In the genomic region with DNA sequence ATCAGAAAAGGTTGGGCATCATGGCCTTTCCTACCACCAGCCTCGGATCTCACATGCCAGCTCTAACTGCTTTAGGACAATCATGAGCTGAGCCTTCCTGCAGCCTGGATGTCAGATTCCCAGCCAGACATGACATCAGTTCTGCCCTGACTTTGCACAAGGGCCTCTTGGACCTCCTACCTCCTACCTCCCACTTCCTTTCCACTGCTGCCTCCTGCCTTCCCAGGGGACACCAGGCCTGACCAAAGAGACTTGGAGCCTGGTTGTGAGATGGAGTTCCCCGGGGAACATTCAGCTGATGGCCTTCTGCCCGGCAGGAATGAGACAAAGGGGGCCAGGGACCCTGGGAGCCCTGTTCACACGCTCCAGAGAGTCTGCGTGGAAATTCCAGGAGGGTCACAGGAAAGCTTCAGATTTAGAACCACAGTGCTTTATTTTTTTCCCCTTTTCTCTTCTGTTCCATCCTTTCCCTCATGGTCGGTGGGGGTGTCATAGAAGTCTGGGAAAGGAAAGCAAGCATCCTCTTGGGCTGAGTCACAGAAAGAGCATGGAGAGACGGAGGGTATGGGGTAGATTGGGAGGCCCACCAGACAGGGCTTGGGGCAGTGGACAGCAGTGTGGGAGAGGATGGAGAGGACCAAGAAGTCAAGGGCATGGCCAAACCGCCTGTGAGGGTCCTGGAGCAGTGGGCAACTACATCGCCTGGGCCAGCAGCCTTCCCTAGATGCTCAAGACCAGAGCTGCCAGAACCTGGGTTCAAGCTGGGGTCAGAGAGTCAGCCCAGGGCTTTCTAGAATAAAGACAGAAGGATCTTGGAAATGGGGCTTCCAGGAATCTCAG, we compare ENCODE assay signal across 14 cellular contexts. TPM values are rescaled to one million over a fixed set of nuclear protein-coding genes. Genes with fewer than 3 reads are reported as not detected.
DNase-seq lines count a peak whose midpoint lies in the region; ATAC-seq and TF ChIP-seq lines count a peak whose summit lies in the region.
"Had no signal": no experiment of that assay in that cellular context is flagged by ENCODE, and none has a peak within 500 bp of the region (broad histone marks: within the 10 kb centered on the region; RNA-seq: fewer than 3 reads in every experiment).

No MANE protein-coding gene starts in this region.

- WGBS in sigmoid colon, 2 donors: 72 to 81% methylated on average over 9 of the region's 9 CpGs

- H4K20me1 ChIP-seq in BLaER1 treated with 17β-estradiol and CSF1 and Interleukin-3, amounts not matched to agents 10 nM and 100 nM: no peaks in the 10 kb centered on the region

- no peak for TF ChIP-seq EP300 in sigmoid colon (IDR thresholded peaks at IDR 0.05)

- DNase-seq in left ventricle myocardium superior (peak; percentile 65), sigmoid colon (peak; percentile 86), DMS79 (lab: John Stamatoyannopoulos, UW) (no peak), AG20443 (ENCODE audit: low spot score) (no peak)
- DNase-seq: activated CD8-positive, alpha-beta memory T cell treated with anti-CD3 and anti-CD28 coated beads, Interleukin-2, amount 10 ng/mL, durations not matched to agents 7 days and 5 days; mammary epithelial cell; NCI-H146; T-helper 2 cell had no signal

- H3K4me3 ChIP-seq in BLaER1 treated with 17β-estradiol and CSF1 and Interleukin-3, amounts not matched to agents 10 nM and 100 nM: no peak overlapping the region
- peak overlapping the region; percentile 75 to 95 (median 84) for H3K4me3 ChIP-seq in sigmoid colon

- H3K9ac ChIP-seq in BLaER1 treated with 17β-estradiol and CSF1 and Interleukin-3, amounts not matched to agents 10 nM and 100 nM: peak overlapping the region in 1 of 11 experiments; percentile 20; a peak in 1 of 22 replicates

- H3K27me3 ChIP-seq in BLaER1 treated with 17β-estradiol and CSF1 and Interleukin-3, amounts not matched to agents 10 nM and 100 nM: no peaks in the 10 kb centered on the region
- no peaks in the 10 kb centered on the region for H3K27me3 ChIP-seq in sigmoid colon

- H3K27me3 Mint-ChIP-seq in brain: peaks cover 9% of the 10 kb centered on the region

- peak overlapping the region in 3 of 11 experiments; percentile 17 to 30 (median 28); a peak in 3 of 22 replicates for H3K27ac ChIP-seq in BLaER1 treated with 17β-estradiol and CSF1 and Interleukin-3, amounts not matched to agents 10 nM and 100 nM
- peak overlapping the region; percentile 96 to 98 (median 98) for H3K27ac ChIP-seq in sigmoid colon

- TF ChIP-seq CTCF in brain (conservative IDR thresholded peaks at IDR 0.05): no peak
- TF ChIP-seq CTCF in sigmoid colon (IDR thresholded peaks at IDR 0.05): no peak

- H3K27ac Mint-ChIP-seq in brain: peak overlapping the region in 3 of 5 experiments; percentile 48 to 75 (median 71)
- H3K27ac Mint-ChIP-seq: activated CD8-positive, alpha-beta memory T cell treated with anti-CD3 and anti-CD28 coated beads, Interleukin-2, amount 10 ng/mL, durations not matched to agents 7 days and 5 days had no signal

- H3K36me3 ChIP-seq in BLaER1 treated with 17β-estradiol and CSF1 and Interleukin-3, amounts not matched to agents 10 nM and 100 nM: no peaks in the 10 kb centered on the region
- H3K36me3 ChIP-seq in sigmoid colon: peaks cover 77 to 100% (median 90%) of the 10 kb centered on the region in 4 donors

- peaks cover 33% of the 10 kb centered on the region for H3K4me1 Mint-ChIP-seq in brain
- H3K4me1 Mint-ChIP-seq: activated CD8-positive, alpha-beta memory T cell treated with anti-CD3 and anti-CD28 coated beads, Interleukin-2, amount 10 ng/mL, durations not matched to agents 7 days and 5 days had no signal

- intact Hi-C loops in left ventricle myocardium superior (cut with micrococcal nuclease) (no loop called here), sigmoid colon (cut with DNase I) (no loop called here)

- no peaks in the 10 kb centered on the region for H3K9me3 Mint-ChIP-seq in brain

- peak in 1 of 2 donors; percentile 8 for TF ChIP-seq POLR2A in sigmoid colon (IDR thresholded peaks at IDR 0.05)

- peak overlapping the region in 10 of 11 experiments; percentile 9 to 80 (median 65); a peak in 19 of 22 replicates for H3K4me2 ChIP-seq in BLaER1 treated with 17β-estradiol and CSF1 and Interleukin-3, amounts not matched to agents 10 nM and 100 nM

- H3K9me3 ChIP-seq in BLaER1 treated with 17β-estradiol and CSF1 and Interleukin-3, amounts not matched to agents 10 nM and 100 nM (replicated peaks in 1 of 11): no peaks in the 10 kb centered on the region
- no peaks in the 10 kb centered on the region for H3K9me3 ChIP-seq in sigmoid colon

- ATAC-seq in left ventricle myocardium superior: peak; percentile 67
- ATAC-seq in HG03460 (IDR thresholded peaks at IDR 0.05; ENCODE audit: unreplicated experiment): no peak
- no peak for ATAC-seq in GM19452 (IDR thresholded peaks at IDR 0.05; ENCODE audit: unreplicated experiment)
- ATAC-seq: activated CD8-positive, alpha-beta memory T cell treated with anti-CD3 and anti-CD28 coated beads, Interleukin-2, amount 10 ng/mL, durations not matched to agents 7 days and 5 days had no signal

- peaks cover 12 to 74% (median 54%) of the 10 kb centered on the region in 10 experiments for H3K4me1 ChIP-seq in BLaER1 treated with 17β-estradiol and CSF1 and Interleukin-3, amounts not matched to agents 10 nM and 100 nM
- peaks cover 4 to 70% (median 61%) of the 10 kb centered on the region in 4 donors for H3K4me1 ChIP-seq in sigmoid colon

- peak overlapping the region in 1 of 5 experiments; percentile 4 for H3K4me3 Mint-ChIP-seq in brain
- H3K4me3 Mint-ChIP-seq: activated CD8-positive, alpha-beta memory T cell treated with anti-CD3 and anti-CD28 coated beads, Interleukin-2, amount 10 ng/mL, durations not matched to agents 7 days and 5 days had no signal

- H3K36me3 Mint-ChIP-seq in brain: no peaks in the 10 kb centered on the region
- H3K36me3 Mint-ChIP-seq: activated CD8-positive, alpha-beta memory T cell treated with anti-CD3 and anti-CD28 coated beads, Interleukin-2, amount 10 ng/mL, durations not matched to agents 7 days and 5 days had no signal

RNA-seq across cellular contexts. Expression of a gene that starts 35.5 kb away (rescaled TPM):
- polyA plus RNA-seq in brain (ENCODE audit: insufficient read depth, low read depth, low replicate concordance) (not detected), sigmoid colon (under 1 TPM in 1 of 3 donors, not detected in 2; 0.82 TPM)
- total RNA-seq in left ventricle myocardium superior (not detected), sigmoid colon (1 to 10 TPM; 3.0 to 9.6 (median 5.6) TPM)
- total RNA-seq: activated CD8-positive, alpha-beta memory T cell treated with anti-CD3 and anti-CD28 coated beads, Interleukin-2, amount 10 ng/mL, durations not matched to agents 7 days and 5 days; epithelial cell of proximal tubule; HT-29 had no signal
- polyA plus RNA-seq: mammary epithelial cell had no signal

RNA-seq across cellular contexts. Expression of a gene that starts 56.8 kb away (rescaled TPM):
- 11.6 TPM for polyA plus RNA-seq in brain (ENCODE audit: insufficient read depth, low read depth, low replicate concordance)
- total RNA-seq in left ventricle myocardium superior: 2.6 TPM
- 1 to 10 TPM; 2.5 to 3.9 (median 3.5) TPM for total RNA-seq in sigmoid colon
- 1 to 10 TPM in 2 of 3 donors, under 1 TPM in 1; 0.69 to 7.4 (median 1.2) TPM for polyA plus RNA-seq in sigmoid colon

Comparison
In these comparisons a context has a peak if more than half of its experiments do, and no peak if none do; other contexts are left out.
1. H3K4me3 ChIP-seq: peak in sigmoid colon (4 of 4); none in BLaER1 treated with 17β-estradiol and CSF1 and Interleukin-3, amounts not matched to agents 10 nM and 100 nM (0 of 10).
2. DNase-seq: peak in left ventricle myocardium superior (single experiment) and sigmoid colon (single experiment); none in DMS79 (single experiment) and AG20443 (single experiment).